In the genomic region with DNA sequence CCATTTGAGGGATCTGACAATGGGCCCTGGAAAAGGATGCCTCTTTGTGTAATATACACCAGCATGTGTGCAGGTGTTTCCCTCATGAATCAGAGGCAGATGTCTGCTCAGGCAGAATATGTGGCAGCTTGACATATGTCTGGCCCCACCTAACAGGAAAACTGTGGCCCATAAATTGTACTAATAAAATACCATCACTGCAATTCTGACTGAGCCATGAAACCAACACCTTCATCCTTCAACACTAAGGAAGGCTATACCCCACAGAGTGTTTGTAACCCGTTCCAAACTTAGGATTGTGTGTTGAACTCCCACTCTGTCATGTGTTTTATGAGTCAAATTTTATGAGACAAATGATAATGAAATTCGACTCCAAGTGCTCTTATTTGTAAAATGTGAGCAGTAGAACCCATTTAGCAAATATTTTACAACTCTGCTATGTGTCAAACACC, we compare ENCODE assay signal across 11 cellular contexts. TPM values are rescaled to one million over a fixed set of nuclear protein-coding genes. Genes with fewer than 3 reads are reported as not detected.
DNase-seq lines count a peak whose midpoint lies in the region; ATAC-seq, FAIRE-seq and TF ChIP-seq lines count a peak whose summit lies in the region.
"Had no signal": no experiment of that assay in that cellular context is flagged by ENCODE, and none has a peak within 500 bp of the region (broad histone marks: within the 10 kb centered on the region; RNA-seq: fewer than 3 reads in every experiment).

No MANE protein-coding gene starts in this region.

- 0 out of 3 replicates have a peak, but pooled peaks cover 5% of the 10 kb centered on the region for H3K4me1 ChIP-seq in A549
- peaks cover 74% of the 10 kb centered on the region for H3K4me1 ChIP-seq in adipocyte (ENCODE audit: control insufficient read depth, insufficient read depth, low read length)

- WGBS in A549 (ENCODE audit: missing lambda C conversion rate) = 38% methylated on average over 2 of the region's 2 CpGs

- peak overlapping the region; percentile 74 for H3K9ac ChIP-seq in adipocyte (ENCODE audit: low read length)

- H3K4me2 ChIP-seq in A549 = peak overlapping the region; percentile 6; the same call in 1 of the 3 replicates

- TF ChIP-seq POLR2A in A549 (IDR thresholded peaks at IDR 0.05; ENCODE audit: low read length) = no peak

- H3K27me3 ChIP-seq in adipocyte (replicated peaks; ENCODE audit: control insufficient read depth, insufficient read depth, low read length) = no peaks in the 10 kb centered on the region

- no peak for TF ChIP-seq RAD21 in A549 (conservative IDR thresholded peaks at IDR 0.05 in 1 of 2, IDR thresholded peaks at IDR 0.05 in 1 of 2)
- TF ChIP-seq RAD21 in Ishikawa (IDR thresholded peaks at IDR 0.05; ENCODE audit: low read depth) = no peak

- no peak for FAIRE-seq in A549 (lab: Jason Lieb, UNC)

- H3K4me3 ChIP-seq in A549 (no peak overlapping the region), adipocyte (ENCODE audit: low read length) (no peak overlapping the region)

- DNase-seq in A549 (ENCODE audit: low read depth in 1 of 2, low spot score in 1 of 2) (no peak), adipocyte (ENCODE audit: low read depth) (peak; percentile 17), lung microvascular endothelial cell (ENCODE audit: low read depth in 2 of 2) (peak; percentile 96), dedifferentiated amniotic fluid mesenchymal stem cell (ENCODE audit: extremely low spot score) (no peak), activated gamma-delta T cell treated with Interleukin-2 at 50 U/mL for 16 hours (no peak)
- no peak for DNase-seq in activated naive CD4-positive, alpha-beta T cell treated with Interleukin-2 at 50 U/mL for 16 hours
- DNase-seq in stimulated activated CD4-positive, alpha-beta T cell treated with anti-CD3 and anti-CD28 coated beads, Interleukin-1b, Interleukin-23, amount 100 ng/mL, for 48 hours = no peak
- DNase-seq: activated effector memory CD4-positive, alpha-beta T cell treated with Interleukin-2 at 50 U/mL for 16 hours; effector memory CD8-positive, alpha-beta T cell had no signal

- ATAC-seq in A549 = no peak
- ATAC-seq: effector memory CD8-positive, alpha-beta T cell had no signal

- peaks cover 21% of the 10 kb centered on the region for H3K36me3 ChIP-seq in adipocyte (ENCODE audit: control insufficient read depth, insufficient read depth, low read length, severe bottlenecking)

- POLR2A ChIA-PET in A549 (lab: Yijun Ruan, JAX) = no interaction called here

- no peak for TF ChIP-seq CTCF in A549 (IDR thresholded peaks at IDR 0.05)

- H3K9me3 ChIP-seq in A549 (no peaks in the 10 kb centered on the region), adipocyte (ENCODE audit: control insufficient read depth, low read length) (no peaks in the 10 kb centered on the region)

- CTCF ChIA-PET in A549 (lab: Yijun Ruan, JAX) = no interaction called here

- H3K27ac ChIP-seq in A549 = peak overlapping the region in 1 of 2 experiments; percentile 37; a peak in 2 of 6 replicates

- no peak for TF ChIP-seq EP300 in A549 (IDR thresholded peaks at IDR 0.05)
- peak; percentile 64; the same call in 1 of the 2 replicates for TF ChIP-seq EP300 in Ishikawa (IDR thresholded peaks at IDR 0.05; ENCODE audit: borderline replicate concordance)

TF ChIP-seq in A549, 52 proteins besides CTCF, POLR2A, EP300 and RAD21:
- TF ChIP-seq NPAS2 (CRISPR knock-in tag; IDR thresholded peaks at IDR 0.05; ENCODE audit: borderline replicate concordance) = no peak

TF ChIP-seq in Ishikawa, 13 proteins besides CTCF, POLR2A, EP300 and RAD21:
- TF ChIP-seq CEBPB (IDR thresholded peaks at IDR 0.05) (no peak), YY1 (IDR thresholded peaks at IDR 0.05; ENCODE audit: low read depth) (no peak), EGR1 (IDR thresholded peaks at IDR 0.05) (no peak), CREB1 (IDR thresholded peaks at IDR 0.05; ENCODE audit: low read depth) (no peak), NFIC (IDR thresholded peaks at IDR 0.05) (peak; percentile 51), TAF1 (IDR thresholded peaks at IDR 0.05; ENCODE audit: low read depth) (no peak), TEAD4 (IDR thresholded peaks at IDR 0.05) (0 out of 2 replicates have a peak, but pooled peaks have one; percentile 20), FOXM1 (IDR thresholded peaks at IDR 0.05; ENCODE audit: borderline replicate concordance, low read depth) (no peak), TCF12 (IDR thresholded peaks at IDR 0.05; ENCODE audit: low read depth) (peak; percentile 80)
- TF ChIP-seq, protein P1, sequence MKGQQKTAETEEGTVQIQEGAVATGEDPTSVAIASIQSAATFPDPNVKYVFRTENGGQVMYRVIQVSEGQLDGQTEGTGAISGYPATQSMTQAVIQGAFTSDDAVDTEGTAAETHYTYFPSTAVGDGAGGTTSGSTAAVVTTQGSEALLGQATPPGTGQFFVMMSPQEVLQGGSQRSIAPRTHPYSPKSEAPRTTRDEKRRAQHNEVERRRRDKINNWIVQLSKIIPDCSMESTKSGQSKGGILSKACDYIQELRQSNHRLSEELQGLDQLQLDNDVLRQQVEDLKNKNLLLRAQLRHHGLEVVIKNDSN (IDR thresholded peaks at IDR 0.05) = no peak

RNA-seq across cellular contexts. Expression of a gene that starts 22.7 kb away (rescaled TPM):
- polyA plus RNA-seq in A549 (2011; rRNA removed) (0.93 and 1.0 TPM in 2 replicates), A549 (2017; fragmentation: RNase III; extraction: RNeasy Plus Mini Kit Qiagen cat#74134 plus additional on column Dnase treatment) (3.1 to 3.7 TPM (median 3.7 TPM) in 3 replicates)
- 0.66 and 0.90 TPM in 2 replicates for polyA plus RNA-seq in A549 (2012; cell fraction: cytosol; rRNA removed)
- 1.5 and 1.6 TPM in 2 replicates for polyA plus RNA-seq in A549 (2012; cell fraction: nucleus; rRNA removed)
- polyA minus RNA-seq in A549 (2011; rRNA and poly(A)+ RNA removed) = 3.5 and 4.0 TPM in 2 replicates
- total RNA-seq in lung microvascular endothelial cell = 456 and 465 TPM in 2 replicates
- total RNA-seq: NCI-H460 had no signal

Comparison
In these comparisons a context has a peak if more than half of its experiments do, and no peak if none do; other contexts are left out.
1. DNase-seq: peak in adipocyte (single experiment) and lung microvascular endothelial cell (2 of 2); none in A549 (0 of 2), dedifferentiated amniotic fluid mesenchymal stem cell (single experiment), activated naive CD4-positive, alpha-beta T cell treated with Interleukin-2 at 50 U/mL for 16 hours (single experiment), activated gamma-delta T cell treated with Interleukin-2 at 50 U/mL for 16 hours (single experiment) and stimulated activated CD4-positive, alpha-beta T cell treated with anti-CD3 and anti-CD28 coated beads, Interleukin-1b, Interleukin-23, amount 100 ng/mL, for 48 hours (single experiment).